In genomic region chr2:109030870-109031480, GRCh38 we compare ENCODE assay signal across 8 cellular contexts. TPM values are rescaled to one million over a fixed set of nuclear protein-coding genes. Genes with fewer than 3 reads are reported as not detected.
DNase-seq lines count a peak whose midpoint lies in the region; ATAC-seq and TF ChIP-seq lines count a peak whose summit lies in the region.

No MANE protein-coding gene starts in this region.

- intact Hi-C loops in mammary epithelial cell (cut with micrococcal nuclease): no loop called here
- intact Hi-C loops in natural killer cell (cut with micrococcal nuclease): no loop called here

- H3K4me3 ChIP-seq in ACC112 (ENCODE audit: low read depth, low read length): peak overlapping the region; percentile 72
- peak overlapping the region; percentile 60 for H3K4me3 ChIP-seq in HUES64 (ENCODE audit: low read length)
- peak overlapping the region in 1 of 3 experiments; percentile 29 for H3K4me3 ChIP-seq in mammary epithelial cell (replicated peaks in 1 of 3; ENCODE audit: insufficient read depth in 1 of 3, low read depth in 2 of 3, low read length in 3 of 3)

- H3K79me2 ChIP-seq in ACC112 (ENCODE audit: control insufficient read depth, insufficient read depth, low read length, unreplicated experiment) (no peaks in the 10 kb centered on the region), mammary epithelial cell (ENCODE audit: insufficient read depth, low read length) (no peaks in the 10 kb centered on the region)

- H3K27ac Mint-ChIP-seq in natural killer cell: peak overlapping the region; percentile 82 to 88

- WGBS in HUES64: 47% methylated on average over 12 of the region's 14 CpGs
- WGBS in mammary epithelial cell (ENCODE audit: low coverage, missing lambda C conversion rate): 91% methylated on average over 10 of the region's 14 CpGs

- DNase-seq in mammary epithelial cell (no peak), natural killer cell (no peak), NCI-H2227 treated with DMSO at 0.1 percent for 48 hours (lab: John Stamatoyannopoulos, UW) (no peak), NCI-H524 (lab: John Stamatoyannopoulos, UW) (no peak), NCI-H2081 treated with DMSO at 0.1 percent for 48 hours (lab: John Stamatoyannopoulos, UW) (no peak)

- no peaks in the 10 kb centered on the region for H3K36me3 ChIP-seq in ACC112 (ENCODE audit: insufficient read depth, low read length)
- H3K36me3 ChIP-seq in HUES64 (ENCODE audit: insufficient read depth, low read length): no peaks in the 10 kb centered on the region
- H3K36me3 ChIP-seq in mammary epithelial cell (ENCODE audit: insufficient read depth, low read length): no peaks in the 10 kb centered on the region

- peak overlapping the region; percentile 94 for H3K4me2 ChIP-seq in mammary epithelial cell (ENCODE audit: insufficient read depth, low read depth, low read length)

- H3K9me3 Mint-ChIP-seq in natural killer cell: no peaks in the 10 kb centered on the region

- peaks cover 16 to 39% of the 10 kb centered on the region in 2 donors for H3K4me1 Mint-ChIP-seq in natural killer cell

- H3K9me3 ChIP-seq in HUES64 (ENCODE audit: insufficient read depth, low read depth, low read length): no peaks in the 10 kb centered on the region
- H3K9me3 ChIP-seq in mammary epithelial cell (replicated peaks; ENCODE audit: insufficient read depth, low read length): no peaks in the 10 kb centered on the region

- no peaks in the 10 kb centered on the region for H4K20me1 ChIP-seq in mammary epithelial cell (ENCODE audit: insufficient read depth, low read length)

- H3K27me3 ChIP-seq in ACC112 (ENCODE audit: insufficient read depth, low read length) (peaks cover 6% of the 10 kb centered on the region; the same call in 1 of the 2 replicates), HUES64 (ENCODE audit: insufficient read depth, low read length) (peaks cover 46% of the 10 kb centered on the region), mammary epithelial cell (ENCODE audit: insufficient read depth, low read length) (no peaks in the 10 kb centered on the region)

- TF ChIP-seq CTCF in mammary epithelial cell (conservative IDR thresholded peaks at IDR 0.05 in 1 of 2, IDR thresholded peaks at IDR 0.05 in 1 of 2; ENCODE audit: extremely low read depth in 1 of 2, insufficient read depth in 1 of 2, low read depth in 1 of 2, low read length in 2 of 2): no peak
- no peak for TF ChIP-seq CTCF in natural killer cell (IDR thresholded peaks at IDR 0.05)

- H3K27ac ChIP-seq in ACC112 (ENCODE audit: low read depth, low read length): no peak overlapping the region
- no peak overlapping the region; the same call in 1 of the 2 replicates for H3K27ac ChIP-seq in HUES64 (ENCODE audit: low read depth, low read length)
- no peak overlapping the region for H3K27ac ChIP-seq in mammary epithelial cell (ENCODE audit: insufficient read depth, low read depth, low read length)

- H3K27me3 Mint-ChIP-seq in natural killer cell (ENCODE audit: low read depth in 2 of 2): no peaks in the 10 kb centered on the region

- H3K4me1 ChIP-seq in ACC112 (ENCODE audit: control insufficient read depth, insufficient read depth, low read length, unreplicated experiment): peaks cover 3% of the 10 kb centered on the region
- H3K4me1 ChIP-seq in HUES64 (ENCODE audit: insufficient read depth, low read length): peaks cover 11% of the 10 kb centered on the region
- peaks cover 5% of the 10 kb centered on the region for H3K4me1 ChIP-seq in mammary epithelial cell (ENCODE audit: insufficient read depth, low read length)

- BruUV-seq in mammary epithelial cell (replicated peaks; lab: Mats Ljungman, UMichigan): no TSS peak

- peak in 1 of 3 donors; percentile 8 for ATAC-seq in natural killer cell
- ATAC-seq in GM19452 (IDR thresholded peaks at IDR 0.05; ENCODE audit: unreplicated experiment): no peak

- CTCF ChIA-PET in mammary epithelial cell (lab: Charles Lee; ENCODE audit: low non-redundant PET): no interaction called here

- dilution Hi-C loops in mammary epithelial cell (cut with HindIII; ENCODE audit: low sequenced_read_pairs): no loop called here

- H3K4me3 Mint-ChIP-seq in natural killer cell: peak overlapping the region; percentile 92

- H2AFZ ChIP-seq in ACC112 (ENCODE audit: low read length, unreplicated experiment): no peak overlapping the region
- peak overlapping the region; percentile 72 for H2AFZ ChIP-seq in mammary epithelial cell (ENCODE audit: low read depth, low read length)

- H3K9ac ChIP-seq in HUES64 (ENCODE audit: low read depth, low read length): peak overlapping the region; percentile 65
- H3K9ac ChIP-seq in mammary epithelial cell (ENCODE audit: insufficient read depth, low read length): no peak overlapping the region

- H3K36me3 Mint-ChIP-seq in natural killer cell: no peaks in the 10 kb centered on the region

- in situ Hi-C loops in mammary epithelial cell (cut with MboI; ENCODE audit: low sequenced_read_pairs in 2 of 2): no loop called here

RNA-seq across cellular contexts. Expression of gene EDAR, which starts 42.0 kb away (rescaled TPM):
- polyA plus RNA-seq in HUES64 (2013, experiment 1 of 2): 0.05 TPM
- polyA plus RNA-seq in HUES64 (2013, experiment 2 of 2): 0.13 TPM
- total RNA-seq in mammary epithelial cell (1 to 10 TPM in 1 of 2 donors, under 1 TPM in 1; 0.38 to 2.2 TPM), natural killer cell (under 1 TPM in 2 of 3 donors, not detected in 1; 0.11 to 0.23 TPM)
- 0.11 TPM for polyA plus RNA-seq in mammary epithelial cell
- not detected for polyA minus RNA-seq in mammary epithelial cell
